Comparison of ENCODE assay signal across 23 cellular contexts in the genomic region with DNA sequence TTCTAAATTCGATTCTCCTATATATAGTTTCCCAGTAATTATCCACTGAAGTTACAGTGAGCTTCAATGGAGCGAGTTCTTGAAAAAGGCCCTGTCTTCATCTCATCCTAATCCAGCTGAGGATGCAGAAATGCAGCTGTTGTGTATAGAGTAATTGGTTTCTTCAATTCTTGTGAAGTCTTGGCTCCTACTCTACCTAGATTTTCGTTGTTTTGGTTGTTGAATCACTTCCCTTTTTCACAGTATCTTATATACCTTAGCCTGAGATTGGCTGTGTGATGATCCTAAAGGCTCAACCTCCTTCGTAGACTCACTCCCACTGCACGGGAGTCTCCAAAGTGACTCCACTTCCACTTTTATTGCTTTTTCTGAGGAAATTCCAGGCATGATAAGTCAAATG.
"Had no signal": no experiment of that assay in that cellular context is flagged by ENCODE, and none has a peak within 500 bp of the region (broad histone marks: within the 10 kb centered on the region; RNA-seq: fewer than 3 reads in every experiment).

No MANE protein-coding gene starts in this region.

- H3K9me3 ChIP-seq: Peyer's patch, SK-N-SH had no signal

- H3K4me1 ChIP-seq: Peyer's patch had no signal

- H2AFZ ChIP-seq: PC-9 had no signal

- ATAC-seq: T-cell had no signal

- H3K4me3 ChIP-seq: PC-9, Peyer's patch had no signal

- H3K36me3 ChIP-seq: Peyer's patch had no signal

- H3K9ac ChIP-seq: SK-N-SH had no signal

- H3K4me2 ChIP-seq: PC-9, SK-N-SH had no signal

- H3K27ac ChIP-seq: PC-9, Peyer's patch had no signal

- H3K27me3 ChIP-seq: Peyer's patch had no signal

- DNase-seq: KBM-7; MV-4-11; NCI-H1048; NCI-H1105; NCI-H1417; NCI-H1436 treated with DMSO at 0.1 percent for 48 hours; NCI-H1694; NCI-H187 treated with DMSO at 0.1 percent for 48 hours; NCI-H2029 treated with DMSO at 0.1 percent for 48 hours; NCI-H2107; NCI-H2171; NCI-H226; NCI-H446; NCI-H510A; NCI-H524 treated with DMSO at 0.1 percent for 48 hours; NCI-H774; NK-92 treated with Interleukin-12 subunit alpha and Interleukin-12 subunit beta, amount 100 ng/mL, for 24 hours; Peyer's patch; SHP77; SK-N-SH; SW 1271; T-cell had no signal
